ENCODE assay signal across 8 cellular contexts in the genomic region with DNA sequence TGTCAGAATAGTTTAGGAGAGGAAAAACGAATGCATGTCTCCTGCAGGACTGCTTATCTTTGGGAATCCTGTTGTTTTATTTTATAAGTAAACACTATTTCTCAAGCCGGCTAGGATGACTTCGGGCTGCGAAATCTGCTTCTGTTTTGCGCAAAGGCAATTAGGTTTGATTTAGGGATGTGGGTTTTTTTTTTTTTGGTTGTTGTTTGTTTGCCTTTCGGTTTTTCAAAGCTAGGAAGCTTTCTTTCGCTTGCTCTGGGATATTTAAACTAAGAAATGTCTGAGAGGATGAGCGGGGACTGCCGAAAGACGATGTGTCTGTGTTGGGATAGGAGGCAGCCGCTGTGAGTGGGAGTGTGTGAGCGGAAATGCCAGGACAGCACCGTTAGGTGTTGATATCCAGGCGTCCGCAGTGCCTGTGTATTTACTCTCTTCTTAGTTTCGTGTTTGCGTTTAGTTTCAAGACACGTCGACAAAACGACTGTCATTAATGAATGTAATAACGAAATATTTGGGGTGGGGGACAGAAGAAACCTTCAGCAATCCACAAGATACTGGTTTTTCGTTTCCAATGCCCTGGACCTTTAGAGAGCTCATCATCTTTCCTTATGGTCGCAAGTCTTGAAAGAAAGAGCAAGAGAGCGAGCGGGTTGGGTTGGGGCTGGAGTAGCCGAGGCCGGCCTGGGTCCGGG. TPM values are rescaled to one million over a fixed set of nuclear protein-coding genes. Genes with fewer than 3 reads are reported as not detected.
A peak's percentile ranks its signal among the peaks of the same experiment; 100 is the strongest.
DNase-seq lines count a peak whose midpoint lies in the region; ATAC-seq and TF ChIP-seq lines count a peak whose summit lies in the region.

No MANE protein-coding gene starts in this region.

- no peaks in the 10 kb centered on the region for H3K36me3 ChIP-seq in Peyer's patch

- H3K27ac Mint-ChIP-seq in stimulated activated naive B cell treated with anti-CD40 and anti-IgM and Interleukin-4, amounts not matched to agents 10 μg/mL and 1 μg/mL and 100 μg/mL, for 72 hours = peak overlapping the region; percentile 68

- DNase-seq in activated CD8-positive, alpha-beta memory T cell treated with anti-CD3 and anti-CD28 coated beads for 24 hours = peak; percentile 59
- DNase-seq in activated CD8-positive, alpha-beta memory T cell treated with anti-CD3 and anti-CD28 coated beads, Interleukin-2, amount 50 U/mL, for 4 hours = no peak
- DNase-seq in Peyer's patch = no peak
- DNase-seq in fibroblast of the aortic adventitia (ENCODE audit: low read depth) = peak; percentile 26
- no peak for DNase-seq in stimulated activated naive B cell treated with anti-CD40 and anti-IgM and Interleukin-4, amounts not matched to agents 10 μg/mL and 1 μg/mL and 100 μg/mL, for 72 hours
- DNase-seq in stimulated activated CD4-positive, alpha-beta T cell treated with anti-CD3 and anti-CD28 coated beads, Interleukin-4, amount 100 ng/mL, for 24 hours = no peak
- DNase-seq in occipital lobe (lab: John Stamatoyannopoulos, UW) = no peak

- H3K36me3 Mint-ChIP-seq in stimulated activated naive B cell treated with anti-CD40 and anti-IgM and Interleukin-4, amounts not matched to agents 10 μg/mL and 1 μg/mL and 100 μg/mL, for 72 hours = peaks cover 5 to 7% of the 10 kb centered on the region in 2 donors

- TF ChIP-seq CTCF in Peyer's patch (IDR thresholded peaks at IDR 0.05) (no peak), fibroblast of the aortic adventitia (IDR thresholded peaks at IDR 0.05; ENCODE audit: insufficient read depth, low read length) (no peak)

- peak overlapping the region; percentile 19 to 43 (median 38) for H3K4me3 ChIP-seq in Peyer's patch
- peak overlapping the region; percentile 42 for H3K4me3 ChIP-seq in fibroblast of the aortic adventitia (ENCODE audit: low read depth, low read length)

- H3K27ac ChIP-seq in Peyer's patch = peak overlapping the region; percentile 42 to 76 (median 50)

- H3K4me1 Mint-ChIP-seq in stimulated activated naive B cell treated with anti-CD40 and anti-IgM and Interleukin-4, amounts not matched to agents 10 μg/mL and 1 μg/mL and 100 μg/mL, for 72 hours = peaks cover 49 to 66% of the 10 kb centered on the region in 2 donors

- H3K9me3 ChIP-seq in Peyer's patch = peaks cover 0 to 9% (median 0%) of the 10 kb centered on the region in 4 donors

- H3K4me1 ChIP-seq in Peyer's patch = peaks cover 4 to 64% (median 44%) of the 10 kb centered on the region in 4 donors

- peaks cover 0 to 73% of the 10 kb centered on the region in 2 donors for H3K27me3 ChIP-seq in Peyer's patch

- no peak for TF ChIP-seq POLR2A in Peyer's patch (IDR thresholded peaks at IDR 0.05)

- H3K27me3 Mint-ChIP-seq in stimulated activated naive B cell treated with anti-CD40 and anti-IgM and Interleukin-4, amounts not matched to agents 10 μg/mL and 1 μg/mL and 100 μg/mL, for 72 hours = peaks cover 81 to 89% of the 10 kb centered on the region in 2 donors

- peak overlapping the region; percentile 83 to 92 for H3K4me3 Mint-ChIP-seq in stimulated activated naive B cell treated with anti-CD40 and anti-IgM and Interleukin-4, amounts not matched to agents 10 μg/mL and 1 μg/mL and 100 μg/mL, for 72 hours

- ATAC-seq in stimulated activated naive B cell treated with anti-CD40 and anti-IgM and Interleukin-4, amounts not matched to agents 10 μg/mL and 1 μg/mL and 100 μg/mL, for 72 hours (replicated peaks) = no peak
- ATAC-seq in HG02852 (IDR thresholded peaks at IDR 0.05; ENCODE audit: unreplicated experiment) = no peak

- H3K9me3 Mint-ChIP-seq in stimulated activated naive B cell treated with anti-CD40 and anti-IgM and Interleukin-4, amounts not matched to agents 10 μg/mL and 1 μg/mL and 100 μg/mL, for 72 hours = no peaks in the 10 kb centered on the region

RNA-seq across cellular contexts. Expression of a gene that starts 0.6 kb away (rescaled TPM):
- total RNA-seq in Peyer's patch (10 to 100 TPM in 1 of 4 donors, under 1 TPM in 1, not detected in 2; 0.67 to 11.6 TPM), fibroblast of the aortic adventitia (ENCODE audit: low replicate concordance) (0.45 TPM in 1 of 2 replicates, not detected in the other), occipital lobe (not detected)

RNA-seq across cellular contexts. Expression of a gene that starts 25.9 kb away (rescaled TPM):
- total RNA-seq in Peyer's patch (100 to 1,000 TPM; 110 to 175 (median 163) TPM), fibroblast of the aortic adventitia (ENCODE audit: low replicate concordance) (56.1 and 87.8 TPM in 2 replicates), occipital lobe (66.3 TPM)

Comparison
In these comparisons a context has a peak if more than half of its experiments do, and no peak if none do; other contexts are left out.
1. DNase-seq: peak in activated CD8-positive, alpha-beta memory T cell treated with anti-CD3 and anti-CD28 coated beads for 24 hours (single experiment) and fibroblast of the aortic adventitia (single experiment); none in activated CD8-positive, alpha-beta memory T cell treated with anti-CD3 and anti-CD28 coated beads, Interleukin-2, amount 50 U/mL, for 4 hours (single experiment), Peyer's patch (0 of 3), stimulated activated naive B cell treated with anti-CD40 and anti-IgM and Interleukin-4, amounts not matched to agents 10 μg/mL and 1 μg/mL and 100 μg/mL, for 72 hours (single experiment), stimulated activated CD4-positive, alpha-beta T cell treated with anti-CD3 and anti-CD28 coated beads, Interleukin-4, amount 100 ng/mL, for 24 hours (single experiment) and occipital lobe (single experiment).